ENCODE assay signal across 11 cellular contexts in the genomic region with DNA sequence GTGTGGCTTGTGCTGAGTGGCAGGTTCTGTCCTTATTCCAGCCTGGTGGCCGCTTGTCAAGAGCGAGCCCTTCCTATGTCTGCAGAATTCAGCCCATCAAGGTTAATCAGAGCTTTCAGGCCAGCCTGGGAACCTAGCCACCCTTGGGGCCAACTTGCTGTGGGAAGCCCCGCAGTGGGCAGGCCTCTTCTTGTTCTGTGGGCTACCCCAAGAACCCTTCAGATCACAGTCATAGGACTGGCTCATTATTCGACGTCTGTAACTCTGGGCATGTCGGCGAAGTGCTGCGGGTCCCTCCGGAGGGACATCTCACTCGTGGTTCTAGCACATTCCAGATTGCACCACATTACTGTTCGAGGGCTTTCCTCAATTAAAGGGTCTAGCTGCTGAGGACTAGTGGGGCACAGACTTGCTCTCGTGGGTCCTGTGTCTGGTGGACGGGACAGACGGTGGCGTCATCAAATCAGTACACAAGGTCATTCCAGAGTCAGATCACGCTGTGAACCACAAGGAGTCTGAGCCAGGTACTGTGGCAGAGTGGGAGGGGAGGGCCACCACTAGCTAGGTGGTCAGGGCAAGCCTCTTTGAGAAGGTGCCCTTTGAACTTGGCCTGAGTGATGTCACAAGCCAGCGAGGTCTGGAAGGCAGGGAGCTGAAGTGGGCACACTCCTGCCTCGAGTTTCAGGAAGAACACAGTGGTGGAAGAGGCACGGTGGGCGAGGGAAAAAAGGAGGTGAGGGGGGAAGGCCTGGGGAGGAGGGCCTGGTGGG. TPM values are rescaled to one million over a fixed set of nuclear protein-coding genes. Genes with fewer than 3 reads are reported as not detected.
DNase-seq lines count a peak whose midpoint lies in the region; ATAC-seq and TF ChIP-seq lines count a peak whose summit lies in the region.
"Had no signal": no experiment of that assay in that cellular context is flagged by ENCODE, and none has a peak within 500 bp of the region (broad histone marks: within the 10 kb centered on the region; RNA-seq: fewer than 3 reads in every experiment).

No MANE protein-coding gene starts in this region.

- H3K27ac Mint-ChIP-seq in activated naive CD4-positive, alpha-beta T cell treated with anti-CD3 and anti-CD28 coated beads for 36 hours: peak overlapping the region; percentile 64
- peak overlapping the region in 1 of 2 donors; percentile 79 for H3K27ac Mint-ChIP-seq in activated naive CD4-positive, alpha-beta T cell treated with anti-CD3 and anti-CD28 coated beads, Interleukin-2, amount 50 U/mL, for 72 hours
- peak overlapping the region; percentile 53 for H3K27ac Mint-ChIP-seq in activated naive CD8-positive, alpha-beta T cell treated with anti-CD3 and anti-CD28 coated beads, Interleukin-2, amount 50 U/mL, for 24 hours

- in situ Hi-C loops in transverse colon (cut with MboI; ENCODE audit: low pct_ligation_motif_present in 1 of 4, low pct_unique_long_range_greater_than_20kb in 1 of 4, low sequenced_read_pairs in 3 of 4): no loop called here

- peaks cover 7% of the 10 kb centered on the region for H3K9me3 Mint-ChIP-seq in activated naive CD4-positive, alpha-beta T cell treated with anti-CD3 and anti-CD28 coated beads for 36 hours
- H3K9me3 Mint-ChIP-seq in activated naive CD4-positive, alpha-beta T cell treated with anti-CD3 and anti-CD28 coated beads, Interleukin-2, amount 50 U/mL, for 72 hours: peaks cover 3 to 15% of the 10 kb centered on the region in 2 donors
- peaks cover 12% of the 10 kb centered on the region for H3K9me3 Mint-ChIP-seq in activated naive CD8-positive, alpha-beta T cell treated with anti-CD3 and anti-CD28 coated beads, Interleukin-2, amount 50 U/mL, for 24 hours

- TF ChIP-seq CTCF in transverse colon (IDR thresholded peaks at IDR 0.05): no peak

- no peak for TF ChIP-seq EP300 in transverse colon (IDR thresholded peaks at IDR 0.05; ENCODE audit: low read depth)

- H3K36me3 ChIP-seq in mucosa of rectum (ENCODE audit: control insufficient read depth in 2 of 2, insufficient read depth in 2 of 2, low read length in 2 of 2) (no peaks in the 10 kb centered on the region), transverse colon (no peaks in the 10 kb centered on the region)
- H3K36me3 ChIP-seq: HAP-1 had no signal

- H3K27ac ChIP-seq in mucosa of rectum (ENCODE audit: low read depth in 2 of 2, low read length in 2 of 2) (peak overlapping the region; percentile 5 to 10), transverse colon (peak overlapping the region; percentile 73 to 86 (median 84))
- H3K27ac ChIP-seq: SK-N-MC had no signal

- H3K4me3 ChIP-seq in mucosa of rectum (ENCODE audit: low read length in 2 of 2) (no peak overlapping the region), transverse colon (no peak overlapping the region)
- H3K4me3 ChIP-seq: HAP-1, SK-N-MC had no signal

- H3K4me1 Mint-ChIP-seq in activated naive CD4-positive, alpha-beta T cell treated with anti-CD3 and anti-CD28 coated beads for 36 hours (ENCODE audit: low read depth): peaks cover 79% of the 10 kb centered on the region
- peaks cover 75% of the 10 kb centered on the region for H3K4me1 Mint-ChIP-seq in activated naive CD8-positive, alpha-beta T cell treated with anti-CD3 and anti-CD28 coated beads, Interleukin-2, amount 50 U/mL, for 24 hours

- H3K27me3 ChIP-seq in mucosa of rectum (ENCODE audit: control insufficient read depth in 2 of 2, insufficient read depth in 2 of 2, low read length in 2 of 2): no peaks in the 10 kb centered on the region
- H3K27me3 ChIP-seq in transverse colon: no peaks in the 10 kb centered on the region

- H3K4me1 ChIP-seq in mucosa of rectum (ENCODE audit: control insufficient read depth in 2 of 2, insufficient read depth in 2 of 2, low read length in 2 of 2): peaks cover 56 to 66% of the 10 kb centered on the region in 2 donors
- H3K4me1 ChIP-seq in transverse colon: peaks cover 29 to 77% (median 42%) of the 10 kb centered on the region in 4 donors
- H3K4me1 ChIP-seq: HAP-1 had no signal

- 70 to 82% methylated on average over 3 to 20 of the region's 20 CpGs for WGBS in transverse colon (ENCODE audit: low coverage in 1 of 2), 2 donors

- H3K9me3 ChIP-seq in mucosa of rectum (ENCODE audit: control insufficient read depth in 2 of 2, low read length in 2 of 2) (no peaks in the 10 kb centered on the region), transverse colon (no peaks in the 10 kb centered on the region)
- H3K9me3 ChIP-seq: HAP-1 had no signal

- no peak overlapping the region for H3K4me3 Mint-ChIP-seq in activated naive CD4-positive, alpha-beta T cell treated with anti-CD3 and anti-CD28 coated beads for 36 hours
- no peak overlapping the region for H3K4me3 Mint-ChIP-seq in activated naive CD8-positive, alpha-beta T cell treated with anti-CD3 and anti-CD28 coated beads, Interleukin-2, amount 50 U/mL, for 24 hours

- intact Hi-C loops in activated naive CD4-positive, alpha-beta T cell treated with anti-CD3 and anti-CD28 coated beads for 36 hours (cut with micrococcal nuclease): no loop called here
- intact Hi-C loops in transverse colon (cut with DNase I; ENCODE audit: low total_unique reads): no loop called here

- peaks cover 17% of the 10 kb centered on the region for H3K36me3 Mint-ChIP-seq in activated naive CD4-positive, alpha-beta T cell treated with anti-CD3 and anti-CD28 coated beads for 36 hours (ENCODE audit: low read depth)
- peaks cover 11 to 37% of the 10 kb centered on the region in 2 donors for H3K36me3 Mint-ChIP-seq in activated naive CD4-positive, alpha-beta T cell treated with anti-CD3 and anti-CD28 coated beads, Interleukin-2, amount 50 U/mL, for 72 hours
- peaks cover 10% of the 10 kb centered on the region for H3K36me3 Mint-ChIP-seq in activated naive CD8-positive, alpha-beta T cell treated with anti-CD3 and anti-CD28 coated beads, Interleukin-2, amount 50 U/mL, for 24 hours (ENCODE audit: low read depth)

- peak overlapping the region in 1 of 2 donors; percentile 19 for H3K9ac ChIP-seq in mucosa of rectum (ENCODE audit: low read depth in 1 of 2, low read length in 2 of 2)

- CTCF ChIA-PET in activated naive CD4-positive, alpha-beta T cell treated with anti-CD3 and anti-CD28 coated beads for 36 hours (lab: Charles Lee): interaction anchor here (0.6 kb wide), 1 partner anchor 464 kb away, joined by 3 read pairs; no protein-coding TSS in a partner anchor

- no peaks in the 10 kb centered on the region for H3K27me3 Mint-ChIP-seq in activated naive CD4-positive, alpha-beta T cell treated with anti-CD3 and anti-CD28 coated beads for 36 hours (ENCODE audit: low read depth)
- H3K27me3 Mint-ChIP-seq in activated naive CD8-positive, alpha-beta T cell treated with anti-CD3 and anti-CD28 coated beads, Interleukin-2, amount 50 U/mL, for 24 hours: no peaks in the 10 kb centered on the region

- no peak for ATAC-seq in activated naive CD4-positive, alpha-beta T cell treated with anti-CD3 and anti-CD28 coated beads, Interleukin-2, amount 50 U/mL, for 72 hours
- no peak for ATAC-seq in activated naive CD8-positive, alpha-beta T cell treated with anti-CD3 and anti-CD28 coated beads, Interleukin-2, amount 50 U/mL, for 24 hours
- ATAC-seq in GM18858 (IDR thresholded peaks at IDR 0.05; ENCODE audit: unreplicated experiment) (no peak), GM21528 (IDR thresholded peaks at IDR 0.05; ENCODE audit: low FRiP score, unreplicated experiment) (no peak)

- TF ChIP-seq POLR2A in transverse colon (IDR thresholded peaks at IDR 0.05): no peak

- DNase-seq in activated naive CD4-positive, alpha-beta T cell treated with anti-CD3 and anti-CD28 coated beads for 36 hours: no peak
- DNase-seq in activated naive CD4-positive, alpha-beta T cell treated with anti-CD3 and anti-CD28 coated beads, Interleukin-2, amount 50 U/mL, for 72 hours (ENCODE audit: low spot score in 2 of 2): no peak
- DNase-seq in activated naive CD8-positive, alpha-beta T cell treated with anti-CD3 and anti-CD28 coated beads, Interleukin-2, amount 50 U/mL, for 24 hours: no peak
- DNase-seq in transverse colon: no peak
- DNase-seq in stimulated activated CD4-positive, alpha-beta T cell treated with anti-CD3 and anti-CD28 coated beads, Interleukin-12 subunit alpha, Interleukin-12 subunit beta, amount 100 ng/mL, for 4 hours: no peak
- DNase-seq: NCI-H526 had no signal

RNA-seq across cellular contexts. Expression of a gene that starts 20.3 kb away (rescaled TPM):
- total RNA-seq in activated naive CD4-positive, alpha-beta T cell treated with anti-CD3 and anti-CD28 coated beads for 36 hours: 10 to 100 TPM; 69.4 to 75.7 TPM
- total RNA-seq in activated naive CD4-positive, alpha-beta T cell treated with anti-CD3 and anti-CD28 coated beads, Interleukin-2, amount 50 U/mL, for 72 hours: 100 to 1,000 TPM in 1 of 2 donors, 10 to 100 TPM in 1; 98.1 to 143 TPM
- 10 to 100 TPM; 11.1 to 17.3 (median 15.3) TPM for total RNA-seq in transverse colon
